ENCODE assay signal across 21 cellular contexts in the genomic region with DNA sequence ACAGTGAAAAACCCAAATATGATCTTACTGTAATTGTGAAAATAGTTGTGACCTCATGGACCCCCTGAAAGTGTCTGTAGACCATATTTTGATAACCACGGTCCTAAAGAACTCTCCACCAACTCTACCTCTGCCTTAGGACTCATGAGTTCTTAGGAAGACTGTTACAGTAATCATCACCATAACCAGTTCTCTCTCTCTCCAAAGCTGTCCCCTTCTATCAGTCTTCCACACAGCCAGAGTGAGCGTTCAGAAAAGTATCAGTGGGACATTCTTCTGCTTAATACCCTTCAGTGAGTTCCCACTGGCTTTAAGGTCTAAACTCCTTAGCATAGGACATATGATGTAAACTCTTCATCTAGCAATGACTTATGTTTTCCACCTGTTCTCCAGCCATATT.
"Had no signal": no experiment of that assay in that cellular context is flagged by ENCODE, and none has a peak within 500 bp of the region (broad histone marks: within the 10 kb centered on the region; RNA-seq: fewer than 3 reads in every experiment).

No MANE protein-coding gene starts in this region.

- H3K36me3 Mint-ChIP-seq: stimulated activated effector memory CD8-positive, alpha-beta T cell treated with anti-CD3 and anti-CD28 coated beads, Interleukin-12 subunit alpha, Interleukin-12 subunit beta, amount 100 ng/mL, for 72 hours; type B pancreatic cell had no signal

- H3K27ac Mint-ChIP-seq: memory B cell; stimulated activated effector memory CD8-positive, alpha-beta T cell treated with anti-CD3 and anti-CD28 coated beads, Interleukin-12 subunit alpha, Interleukin-12 subunit beta, amount 100 ng/mL, for 72 hours; type B pancreatic cell had no signal

- DNase-seq: effector memory CD4-positive, alpha-beta T cell; glutamatergic neuron; immature natural killer cell; left cardiac atrium; left ventricle myocardium inferior; lower lobe of right lung; naive B cell; psoas muscle; retina; right lobe of liver; stimulated activated CD4-positive, alpha-beta T cell treated with anti-CD3 and anti-CD28 coated beads, Interleukin-4, amount 100 ng/mL, for 1 hour; stimulated activated CD8-positive, alpha-beta memory T cell treated with anti-CD3 and anti-CD28 coated beads, Interleukin-4, amount 100 ng/mL, for 48 hours; stimulated activated naive CD8-positive, alpha-beta T cell treated with anti-CD3 and anti-CD28 coated beads, Interleukin-15, Interleukin-2, amounts not matched to agents 100 U/mL and 50 U/mL, for 24 hours; thyroid gland had no signal

- ATAC-seq: gastroesophageal sphincter; left cardiac atrium; lower lobe of right lung; psoas muscle; right lobe of liver; stimulated activated effector memory CD8-positive, alpha-beta T cell treated with anti-CD3 and anti-CD28 coated beads, Interleukin-12 subunit alpha, Interleukin-12 subunit beta, amount 100 ng/mL, for 72 hours; stimulated activated naive CD8-positive, alpha-beta T cell treated with anti-CD3 and anti-CD28 coated beads, Interleukin-15, Interleukin-2, amounts not matched to agents 100 U/mL and 50 U/mL, for 24 hours had no signal

- H3K4me3 ChIP-seq: esophagus muscularis mucosa, gastroesophageal sphincter, left ventricle myocardium inferior, lower lobe of right lung, psoas muscle, right lobe of liver, suprapubic skin, thyroid gland had no signal

- H3K27me3 Mint-ChIP-seq: memory B cell, naive B cell had no signal

- H3K4me3 Mint-ChIP-seq: memory B cell; stimulated activated effector memory CD8-positive, alpha-beta T cell treated with anti-CD3 and anti-CD28 coated beads, Interleukin-12 subunit alpha, Interleukin-12 subunit beta, amount 100 ng/mL, for 72 hours; type B pancreatic cell had no signal

- H3K4me1 ChIP-seq: esophagus muscularis mucosa, gastroesophageal sphincter, thyroid gland had no signal

- H3K27ac ChIP-seq: esophagus muscularis mucosa, gastroesophageal sphincter, left ventricle myocardium inferior, lower lobe of right lung, neutrophil, psoas muscle, right lobe of liver, suprapubic skin, thyroid gland had no signal

- H3K9me3 ChIP-seq: esophagus muscularis mucosa, gastroesophageal sphincter, lower lobe of right lung, neutrophil, right lobe of liver, suprapubic skin, thyroid gland had no signal

- H3K27me3 ChIP-seq: gastroesophageal sphincter, neutrophil, right lobe of liver, suprapubic skin, thyroid gland had no signal
